8 cellular contexts compared by ENCODE assay signal in genomic region chr1:151720190-151720953, GRCh38. TPM values are rescaled to one million over a fixed set of nuclear protein-coding genes. Genes with fewer than 3 reads are reported as not detected.
DNase-seq lines count a peak whose midpoint lies in the region; ATAC-seq, FAIRE-seq and TF ChIP-seq lines count a peak whose summit lies in the region.

No MANE protein-coding gene starts in this region.

- no peaks in the 10 kb centered on the region for H3K36me3 ChIP-seq in BLaER1
- no peaks in the 10 kb centered on the region for H3K36me3 ChIP-seq in body of pancreas (replicated peaks in 1 of 2; ENCODE audit: insufficient read depth in 1 of 2, low read depth in 2 of 2)
- no peaks in the 10 kb centered on the region for H3K36me3 ChIP-seq in mesodermal cell (ENCODE audit: control insufficient read depth, insufficient read depth, low read length)

- WGBS in body of pancreas, 2 donors: 17 to 23% methylated on average over 6 of the region's 6 CpGs
- WGBS in mesodermal cell (ENCODE audit: insufficient coverage in 2 of 2), 2 experiments: 50% methylated on average over 2 of the region's 6 CpGs; no CpG with 5 or more reads in 1 of the 2 experiments

- peaks cover 68% of the 10 kb centered on the region for H3K27me3 ChIP-seq in BLaER1
- H3K27me3 ChIP-seq in body of pancreas: peaks cover 0 to 11% of the 10 kb centered on the region in 2 donors

- DNase-seq in body of pancreas (peak in 1 of 4 donors; percentile 26), DMS53 (lab: John Stamatoyannopoulos, UW) (no peak), D341Med (ENCODE audit: low spot score) (no peak), RCC 7860 (ENCODE audit: low spot score) (no peak)

- no peak for FAIRE-seq in RCC 7860 (lab: Jason Lieb, UNC)

- H3K4me1 ChIP-seq in BLaER1: peaks cover 36% of the 10 kb centered on the region
- peaks cover 26% of the 10 kb centered on the region for H3K4me1 ChIP-seq in body of pancreas
- peaks cover 4% of the 10 kb centered on the region for H3K4me1 ChIP-seq in mesodermal cell (ENCODE audit: control insufficient read depth, insufficient read depth, low read length, poor library complexity, severe bottlenecking)

- no peaks in the 10 kb centered on the region for H3K9me3 ChIP-seq in BLaER1
- H3K9me3 ChIP-seq in body of pancreas: no peaks in the 10 kb centered on the region
- no peaks in the 10 kb centered on the region for H3K9me3 ChIP-seq in mesodermal cell (ENCODE audit: control insufficient read depth, low read length)

- no peaks in the 10 kb centered on the region for H4K20me1 ChIP-seq in BLaER1

- intact Hi-C loops in body of pancreas (cut with DNase I): no loop called here

- no peak overlapping the region for H3K9ac ChIP-seq in BLaER1

- TF ChIP-seq POLR2A in body of pancreas (IDR thresholded peaks at IDR 0.05): no peak

- H3K27ac ChIP-seq in BLaER1 (no peak overlapping the region), body of pancreas (peak overlapping the region in 2 of 4 donors; percentile 34 to 45), mesodermal cell (ENCODE audit: low read depth, low read length, severe bottlenecking) (peak overlapping the region; percentile 16)

- H3K4me3 ChIP-seq in BLaER1 (peak overlapping the region; percentile 26; the same call in 1 of the 2 replicates), body of pancreas (no peak overlapping the region), mesodermal cell (ENCODE audit: extremely low read depth, insufficient read depth, low read length, poor library complexity, severe bottlenecking) (no peak overlapping the region)

- peak overlapping the region; percentile 93 for H3K4me2 ChIP-seq in BLaER1

- peak; percentile 57 for ATAC-seq in HG03159 (IDR thresholded peaks at IDR 0.05; ENCODE audit: unreplicated experiment)
- ATAC-seq in body of pancreas: peak; percentile 33
- no peak for ATAC-seq in GM21825 (IDR thresholded peaks at IDR 0.05; ENCODE audit: unreplicated experiment)

- TF ChIP-seq CTCF in body of pancreas (IDR thresholded peaks at IDR 0.05): no peak

RNA-seq across cellular contexts. Expression of gene RIIAD1, which starts 0.9 kb away (rescaled TPM):
- not detected for total RNA-seq in body of pancreas
- 1.3 TPM for polyA plus RNA-seq in mesodermal cell (2013, experiment 1 of 2)
- polyA plus RNA-seq in mesodermal cell (2013, experiment 2 of 2): 2.1 TPM

RNA-seq across cellular contexts. Expression of gene CELF3, which starts 3.8 kb away (rescaled TPM):
- total RNA-seq in body of pancreas: 10 to 100 TPM in 1 of 2 donors, 1 to 10 TPM in 1; 1.6 to 48.1 TPM
- polyA plus RNA-seq in mesodermal cell (2013, experiment 1 of 2): 3.8 TPM
- polyA plus RNA-seq in mesodermal cell (2013, experiment 2 of 2): 2.0 TPM

RNA-seq across cellular contexts. Expression of gene MRPL9, which starts 42.9 kb away (rescaled TPM):
- total RNA-seq in body of pancreas: 10 to 100 TPM; 24.6 to 40.2 TPM
- 109 TPM for polyA plus RNA-seq in mesodermal cell (2013, experiment 1 of 2)
- 101 TPM for polyA plus RNA-seq in mesodermal cell (2013, experiment 2 of 2)
